ENCODE assay signal across 8 cellular contexts in the genomic region with DNA sequence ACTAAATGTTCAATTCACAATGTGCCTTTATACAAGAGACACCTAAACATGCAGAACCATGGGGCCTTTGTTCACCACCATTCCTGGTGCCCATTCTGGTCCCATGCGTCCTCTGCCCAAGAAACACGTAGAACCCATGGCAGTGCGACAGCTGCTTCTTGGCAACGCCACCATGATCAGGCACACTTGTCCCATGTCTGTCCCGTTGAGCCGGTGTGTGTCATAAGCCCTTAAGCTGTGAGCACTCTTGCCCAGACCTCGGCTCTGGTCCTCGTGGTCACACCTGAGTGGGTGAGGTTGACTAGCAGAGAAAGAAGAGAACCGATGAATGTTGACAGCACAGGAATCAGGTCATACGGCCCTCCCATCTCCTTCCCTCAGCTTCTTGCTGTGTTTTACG. TPM values are rescaled to one million over a fixed set of nuclear protein-coding genes. Genes with fewer than 3 reads are reported as not detected.
"Had no signal": no experiment of that assay in that cellular context is flagged by ENCODE, and none has a peak within 500 bp of the region (broad histone marks: within the 10 kb centered on the region; RNA-seq: fewer than 3 reads in every experiment).

No MANE protein-coding gene starts in this region.

RNA-seq across cellular contexts. Expression of gene PRDM7, which starts 24.2 kb away (rescaled TPM):
- total RNA-seq: HepG2, HT1080, IMR-90, NCI-H460, PC-9, Peyer's patch, RPMI7951 had no signal
- polyA plus RNA-seq: HepG2, IMR-90, SK-N-SH had no signal
